In the genomic region with DNA sequence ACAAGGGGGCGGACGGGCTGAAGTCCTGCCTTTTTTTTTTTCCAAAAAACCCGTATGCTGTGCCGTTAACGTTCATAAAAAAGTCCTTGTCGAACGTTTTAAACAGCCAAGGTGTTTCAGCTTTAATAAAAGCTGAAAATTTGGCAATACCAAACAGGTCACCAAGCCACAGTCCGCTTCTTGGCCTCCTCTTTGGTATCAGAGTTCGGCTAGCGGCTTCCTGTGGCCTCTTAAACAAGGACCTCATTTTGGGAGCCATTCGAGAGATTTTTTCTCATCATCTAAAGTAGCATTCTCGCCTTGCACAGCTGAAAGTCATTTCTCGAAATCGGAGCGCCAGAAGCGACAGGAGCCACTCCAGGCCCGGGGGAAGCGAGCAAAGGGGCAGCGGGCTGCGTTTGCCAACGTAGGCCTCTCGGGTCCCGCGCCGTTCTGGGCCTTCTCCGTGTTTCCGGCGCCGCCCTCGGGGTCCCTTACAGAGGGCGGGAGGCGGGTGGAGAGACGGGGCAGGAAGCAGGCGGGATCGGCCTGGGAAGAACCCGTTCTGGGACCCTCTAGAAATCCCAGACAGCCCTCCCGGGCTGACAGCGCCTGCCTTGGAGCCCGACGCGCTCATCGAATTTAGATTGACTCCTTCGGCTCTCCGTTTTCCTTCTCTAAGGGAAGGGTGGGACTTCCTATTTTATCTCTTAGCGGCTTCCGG, we compare ENCODE assay signal across 1 cellular context.
TF ChIP-seq lines count a peak whose summit lies in the region.

No MANE protein-coding gene starts in this region.

TF ChIP-seq in GM12878, 131 proteins besides CTCF, POLR2A, EP300 and RAD21 (continued from another document):
- TF ChIP-seq, protein P1, sequence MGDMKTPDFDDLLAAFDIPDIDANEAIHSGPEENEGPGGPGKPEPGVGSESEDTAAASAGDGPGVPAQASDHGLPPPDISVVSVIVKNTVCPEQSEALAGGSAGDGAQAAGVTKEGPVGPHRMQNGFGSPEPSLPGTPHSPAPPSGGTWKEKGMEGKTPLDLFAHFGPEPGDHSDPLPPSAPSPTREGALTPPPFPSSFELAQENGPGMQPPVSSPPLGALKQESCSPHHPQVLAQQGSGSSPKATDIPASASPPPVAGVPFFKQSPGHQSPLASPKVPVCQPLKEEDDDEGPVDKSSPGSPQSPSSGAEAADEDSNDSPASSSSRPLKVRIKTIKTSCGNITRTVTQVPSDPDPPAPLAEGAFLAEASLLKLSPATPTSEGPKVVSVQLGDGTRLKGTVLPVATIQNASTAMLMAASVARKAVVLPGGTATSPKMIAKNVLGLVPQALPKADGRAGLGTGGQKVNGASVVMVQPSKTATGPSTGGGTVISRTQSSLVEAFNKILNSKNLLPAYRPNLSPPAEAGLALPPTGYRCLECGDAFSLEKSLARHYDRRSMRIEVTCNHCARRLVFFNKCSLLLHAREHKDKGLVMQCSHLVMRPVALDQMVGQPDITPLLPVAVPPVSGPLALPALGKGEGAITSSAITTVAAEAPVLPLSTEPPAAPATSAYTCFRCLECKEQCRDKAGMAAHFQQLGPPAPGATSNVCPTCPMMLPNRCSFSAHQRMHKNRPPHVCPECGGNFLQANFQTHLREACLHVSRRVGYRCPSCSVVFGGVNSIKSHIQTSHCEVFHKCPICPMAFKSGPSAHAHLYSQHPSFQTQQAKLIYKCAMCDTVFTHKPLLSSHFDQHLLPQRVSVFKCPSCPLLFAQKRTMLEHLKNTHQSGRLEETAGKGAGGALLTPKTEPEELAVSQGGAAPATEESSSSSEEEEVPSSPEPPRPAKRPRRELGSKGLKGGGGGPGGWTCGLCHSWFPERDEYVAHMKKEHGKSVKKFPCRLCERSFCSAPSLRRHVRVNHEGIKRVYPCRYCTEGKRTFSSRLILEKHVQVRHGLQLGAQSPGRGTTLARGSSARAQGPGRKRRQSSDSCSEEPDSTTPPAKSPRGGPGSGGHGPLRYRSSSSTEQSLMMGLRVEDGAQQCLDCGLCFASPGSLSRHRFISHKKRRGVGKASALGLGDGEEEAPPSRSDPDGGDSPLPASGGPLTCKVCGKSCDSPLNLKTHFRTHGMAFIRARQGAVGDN (IDR thresholded peaks at IDR 0.05) = peak; percentile 35; the same call in 1 of the 2 replicates
- TF ChIP-seq, protein P2, sequence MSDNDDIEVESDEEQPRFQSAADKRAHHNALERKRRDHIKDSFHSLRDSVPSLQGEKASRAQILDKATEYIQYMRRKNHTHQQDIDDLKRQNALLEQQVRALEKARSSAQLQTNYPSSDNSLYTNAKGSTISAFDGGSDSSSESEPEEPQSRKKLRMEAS (IDR thresholded peaks at IDR 0.05; ENCODE audit: low read depth, low read length) = 0 out of 2 replicates have a peak, but pooled peaks have one; percentile 18
- 0 out of 2 replicates have a peak, but pooled peaks have one; percentile 37 for TF ChIP-seq DPF2 (IDR thresholded peaks at IDR 0.05)
- TF ChIP-seq CEBPB (IDR thresholded peaks at IDR 0.05; ENCODE audit: borderline replicate concordance in 1 of 2, low read depth in 2 of 2, low read length in 2 of 2) = no peak
- peak; percentile 24; the same call in 1 of the 2 replicates for TF ChIP-seq CREM (IDR thresholded peaks at IDR 0.05; ENCODE audit: low read depth)
- TF ChIP-seq SIN3A (IDR thresholded peaks at IDR 0.05; ENCODE audit: low read depth, low read length) = peak; percentile 56; the same call in 1 of the 2 replicates
- TF ChIP-seq PML (IDR thresholded peaks at IDR 0.05; ENCODE audit: low read length) = peak; percentile 39; the same call in 1 of the 2 replicates
- TF ChIP-seq SPI1 (IDR thresholded peaks at IDR 0.05; ENCODE audit: borderline replicate concordance, insufficient read depth, low read depth, low read length) = 0 out of 2 replicates have a peak, but pooled peaks have one; percentile 64
- TF ChIP-seq EED (IDR thresholded peaks at IDR 0.05; ENCODE audit: low read depth) = peak; percentile 26; the same call in 1 of the 2 replicates
- TF ChIP-seq RB1 (IDR thresholded peaks at IDR 0.05; ENCODE audit: borderline replicate concordance) = peak; percentile 59; the same call in 1 of the 2 replicates
- TF ChIP-seq NBN (IDR thresholded peaks at IDR 0.05) = peak; percentile 56; the same call in 1 of the 2 replicates
- TF ChIP-seq RBBP5 (conservative IDR thresholded peaks at IDR 0.05) = 0 out of 2 replicates have a peak, but pooled peaks have one; percentile 31
- TF ChIP-seq SMC3 (IDR thresholded peaks at IDR 0.05; ENCODE audit: borderline replicate concordance, low read length) = no peak
- 0 out of 2 replicates have a peak, but pooled peaks have one; percentile 29 for TF ChIP-seq ASH2L (IDR thresholded peaks at IDR 0.05; ENCODE audit: borderline replicate concordance, low read depth)
- TF ChIP-seq, protein P3, sequence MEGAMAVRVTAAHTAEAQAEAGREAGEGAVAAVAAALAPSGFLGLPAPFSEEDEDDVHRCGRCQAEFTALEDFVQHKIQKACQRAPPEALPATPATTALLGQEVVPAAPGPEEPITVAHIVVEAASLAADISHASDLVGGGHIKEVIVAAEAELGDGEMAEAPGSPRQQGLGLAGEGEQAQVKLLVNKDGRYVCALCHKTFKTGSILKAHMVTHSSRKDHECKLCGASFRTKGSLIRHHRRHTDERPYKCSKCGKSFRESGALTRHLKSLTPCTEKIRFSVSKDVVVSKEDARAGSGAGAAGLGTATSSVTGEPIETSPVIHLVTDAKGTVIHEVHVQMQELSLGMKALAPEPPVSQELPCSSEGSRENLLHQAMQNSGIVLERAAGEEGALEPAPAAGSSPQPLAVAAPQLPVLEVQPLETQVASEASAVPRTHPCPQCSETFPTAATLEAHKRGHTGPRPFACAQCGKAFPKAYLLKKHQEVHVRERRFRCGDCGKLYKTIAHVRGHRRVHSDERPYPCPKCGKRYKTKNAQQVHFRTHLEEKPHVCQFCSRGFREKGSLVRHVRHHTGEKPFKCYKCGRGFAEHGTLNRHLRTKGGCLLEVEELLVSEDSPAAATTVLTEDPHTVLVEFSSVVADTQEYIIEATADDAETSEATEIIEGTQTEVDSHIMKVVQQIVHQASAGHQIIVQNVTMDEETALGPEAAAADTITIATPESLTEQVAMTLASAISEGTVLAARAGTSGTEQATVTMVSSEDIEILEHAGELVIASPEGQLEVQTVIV (IDR thresholded peaks at IDR 0.05; ENCODE audit: borderline replicate concordance, partially characterized antibody) = peak; percentile 72
- TF ChIP-seq NR2C2 (IDR thresholded peaks at IDR 0.05; ENCODE audit: borderline replicate concordance, control insufficient read depth, insufficient read length, low read depth) = no peak
- TF ChIP-seq SMAD5 (IDR thresholded peaks at IDR 0.05; ENCODE audit: low read depth) = peak; percentile 48; the same call in 1 of the 2 replicates
- peak; percentile 84 for TF ChIP-seq LARP7 (IDR thresholded peaks at IDR 0.05)
- TF ChIP-seq ETV6 (conservative IDR thresholded peaks at IDR 0.05 in 1 of 2, IDR thresholded peaks at IDR 0.05 in 1 of 2; ENCODE audit: borderline replicate concordance in 1 of 2, low read depth in 1 of 2) = peak in 1 of 2 experiments; percentile 40; a peak in 1 of 4 replicates
- peak; percentile 64; the same call in 1 of the 2 replicates for TF ChIP-seq ZNF207 (IDR thresholded peaks at IDR 0.05; ENCODE audit: borderline replicate concordance)
- TF ChIP-seq GATAD2B (conservative IDR thresholded peaks at IDR 0.05; ENCODE audit: low read depth) = peak; percentile 74; the same call in 1 of the 2 replicates
- TF ChIP-seq RUNX3 (IDR thresholded peaks at IDR 0.05; ENCODE audit: low read length) = 0 out of 2 replicates have a peak, but pooled peaks have one; percentile 5
- TF ChIP-seq TCF3 (IDR thresholded peaks at IDR 0.05; ENCODE audit: borderline replicate concordance, insufficient read depth, low read depth, low read length) = peak; percentile 15; the same call in 1 of the 2 replicates
